1 cellular context compared by ENCODE assay signal in the genomic region with DNA sequence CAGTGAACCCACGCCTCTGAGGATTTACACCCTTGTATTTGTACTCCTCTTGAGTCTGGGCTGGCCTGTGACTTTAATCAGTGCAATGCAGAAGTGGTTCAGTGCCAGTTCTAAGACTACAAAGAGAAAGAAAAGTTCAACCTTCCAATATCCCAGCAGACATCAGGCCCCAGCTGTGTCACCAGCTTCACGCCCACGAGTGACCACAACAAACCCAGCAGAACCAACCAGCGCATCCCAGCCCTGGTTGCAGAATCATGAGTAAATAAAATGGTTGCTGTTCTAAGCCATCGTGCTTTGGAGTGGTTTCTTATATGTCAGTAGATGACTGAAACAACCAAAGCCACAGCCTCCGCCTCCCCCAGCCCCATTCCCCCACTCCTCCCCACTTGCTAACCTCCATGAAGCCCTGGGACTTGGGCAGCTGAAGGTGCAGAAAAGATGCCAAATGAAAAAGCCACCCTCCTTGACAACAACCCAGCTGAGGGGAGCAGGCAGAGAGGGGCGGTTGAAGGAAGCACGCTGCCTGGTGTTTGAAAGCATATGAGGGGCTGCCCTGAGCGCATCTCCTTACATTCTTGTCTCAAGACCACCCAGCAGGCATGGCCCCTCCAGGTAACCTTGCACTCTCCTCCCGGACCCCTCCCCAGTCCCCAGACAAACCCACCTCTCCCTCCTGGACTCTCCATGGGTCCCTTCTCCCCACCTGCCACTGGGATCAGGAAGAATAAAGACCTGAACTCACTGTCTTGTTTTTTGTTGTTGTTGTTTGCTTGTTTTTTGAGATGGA.
TF ChIP-seq lines count a peak whose summit lies in the region.

No MANE protein-coding gene starts in this region.

TF ChIP-seq in HepG2, 621 proteins besides CTCF, POLR2A, EP300 and RAD21:
- TF ChIP-seq ZSCAN21 (CRISPR knock-in tag; IDR thresholded peaks at IDR 0.05; ENCODE audit: borderline replicate concordance) (no peak), CBFB (CRISPR knock-in tag; IDR thresholded peaks at IDR 0.05) (no peak), MATR3 (CRISPR knock-in tag; IDR thresholded peaks at IDR 0.05) (no peak), SYNCRIP (IDR thresholded peaks at IDR 0.05; ENCODE audit: insufficient read depth, low read depth, low read length) (no peak), ZNF468 (CRISPR knock-in tag; IDR thresholded peaks at IDR 0.05) (no peak), ZNF569 (CRISPR knock-in tag; IDR thresholded peaks at IDR 0.05; ENCODE audit: borderline replicate concordance) (no peak)
- TF ChIP-seq, protein P1, sequence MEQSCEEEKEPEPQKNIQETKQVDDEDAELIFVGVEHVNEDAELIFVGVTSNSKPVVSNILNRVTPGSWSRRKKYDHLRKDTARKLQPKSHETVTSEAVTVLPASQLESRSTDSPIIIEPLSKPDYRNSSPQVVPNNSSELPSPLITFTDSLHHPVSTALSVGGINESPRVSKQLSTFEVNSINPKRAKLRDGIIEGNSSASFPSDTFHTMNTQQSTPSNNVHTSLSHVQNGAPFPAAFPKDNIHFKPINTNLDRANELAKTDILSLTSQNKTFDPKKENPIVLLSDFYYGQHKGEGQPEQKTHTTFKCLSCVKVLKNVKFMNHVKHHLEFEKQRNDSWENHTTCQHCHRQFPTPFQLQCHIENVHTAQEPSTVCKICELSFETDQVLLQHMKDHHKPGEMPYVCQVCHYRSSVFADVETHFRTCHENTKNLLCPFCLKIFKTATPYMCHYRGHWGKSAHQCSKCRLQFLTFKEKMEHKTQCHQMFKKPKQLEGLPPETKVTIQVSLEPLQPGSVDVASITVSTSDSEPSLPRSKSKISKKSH (CRISPR knock-in tag; IDR thresholded peaks at IDR 0.05; ENCODE audit: borderline replicate concordance): no peak
- TF ChIP-seq, protein P2, sequence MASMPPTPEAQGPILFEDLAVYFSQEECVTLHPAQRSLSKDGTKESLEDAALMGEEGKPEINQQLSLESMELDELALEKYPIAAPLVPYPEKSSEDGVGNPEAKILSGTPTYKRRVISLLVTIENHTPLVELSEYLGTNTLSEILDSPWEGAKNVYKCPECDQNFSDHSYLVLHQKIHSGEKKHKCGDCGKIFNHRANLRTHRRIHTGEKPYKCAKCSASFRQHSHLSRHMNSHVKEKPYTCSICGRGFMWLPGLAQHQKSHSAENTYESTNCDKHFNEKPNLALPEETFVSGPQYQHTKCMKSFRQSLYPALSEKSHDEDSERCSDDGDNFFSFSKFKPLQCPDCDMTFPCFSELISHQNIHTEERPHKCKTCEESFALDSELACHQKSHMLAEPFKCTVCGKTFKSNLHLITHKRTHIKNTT (CRISPR knock-in tag; IDR thresholded peaks at IDR 0.05): no peak
- TF ChIP-seq, protein P3, sequence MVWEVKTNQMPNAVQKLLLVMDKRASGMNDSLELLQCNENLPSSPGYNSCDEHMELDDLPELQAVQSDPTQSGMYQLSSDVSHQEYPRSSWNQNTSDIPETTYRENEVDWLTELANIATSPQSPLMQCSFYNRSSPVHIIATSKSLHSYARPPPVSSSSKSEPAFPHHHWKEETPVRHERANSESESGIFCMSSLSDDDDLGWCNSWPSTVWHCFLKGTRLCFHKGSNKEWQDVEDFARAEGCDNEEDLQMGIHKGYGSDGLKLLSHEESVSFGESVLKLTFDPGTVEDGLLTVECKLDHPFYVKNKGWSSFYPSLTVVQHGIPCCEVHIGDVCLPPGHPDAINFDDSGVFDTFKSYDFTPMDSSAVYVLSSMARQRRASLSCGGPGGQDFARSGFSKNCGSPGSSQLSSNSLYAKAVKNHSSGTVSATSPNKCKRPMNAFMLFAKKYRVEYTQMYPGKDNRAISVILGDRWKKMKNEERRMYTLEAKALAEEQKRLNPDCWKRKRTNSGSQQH (CRISPR knock-in tag; IDR thresholded peaks at IDR 0.05; ENCODE audit: low read depth): no peak
- TF ChIP-seq, protein P4, sequence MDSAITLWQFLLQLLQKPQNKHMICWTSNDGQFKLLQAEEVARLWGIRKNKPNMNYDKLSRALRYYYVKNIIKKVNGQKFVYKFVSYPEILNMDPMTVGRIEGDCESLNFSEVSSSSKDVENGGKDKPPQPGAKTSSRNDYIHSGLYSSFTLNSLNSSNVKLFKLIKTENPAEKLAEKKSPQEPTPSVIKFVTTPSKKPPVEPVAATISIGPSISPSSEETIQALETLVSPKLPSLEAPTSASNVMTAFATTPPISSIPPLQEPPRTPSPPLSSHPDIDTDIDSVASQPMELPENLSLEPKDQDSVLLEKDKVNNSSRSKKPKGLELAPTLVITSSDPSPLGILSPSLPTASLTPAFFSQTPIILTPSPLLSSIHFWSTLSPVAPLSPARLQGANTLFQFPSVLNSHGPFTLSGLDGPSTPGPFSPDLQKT (CRISPR knock-in tag; IDR thresholded peaks at IDR 0.05; ENCODE audit: borderline replicate concordance): no peak
- TF ChIP-seq, protein P5, sequence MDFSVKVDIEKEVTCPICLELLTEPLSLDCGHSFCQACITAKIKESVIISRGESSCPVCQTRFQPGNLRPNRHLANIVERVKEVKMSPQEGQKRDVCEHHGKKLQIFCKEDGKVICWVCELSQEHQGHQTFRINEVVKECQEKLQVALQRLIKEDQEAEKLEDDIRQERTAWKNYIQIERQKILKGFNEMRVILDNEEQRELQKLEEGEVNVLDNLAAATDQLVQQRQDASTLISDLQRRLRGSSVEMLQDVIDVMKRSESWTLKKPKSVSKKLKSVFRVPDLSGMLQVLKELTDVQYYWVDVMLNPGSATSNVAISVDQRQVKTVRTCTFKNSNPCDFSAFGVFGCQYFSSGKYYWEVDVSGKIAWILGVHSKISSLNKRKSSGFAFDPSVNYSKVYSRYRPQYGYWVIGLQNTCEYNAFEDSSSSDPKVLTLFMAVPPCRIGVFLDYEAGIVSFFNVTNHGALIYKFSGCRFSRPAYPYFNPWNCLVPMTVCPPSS (IDR thresholded peaks at IDR 0.05): no peak
- TF ChIP-seq, protein P6, sequence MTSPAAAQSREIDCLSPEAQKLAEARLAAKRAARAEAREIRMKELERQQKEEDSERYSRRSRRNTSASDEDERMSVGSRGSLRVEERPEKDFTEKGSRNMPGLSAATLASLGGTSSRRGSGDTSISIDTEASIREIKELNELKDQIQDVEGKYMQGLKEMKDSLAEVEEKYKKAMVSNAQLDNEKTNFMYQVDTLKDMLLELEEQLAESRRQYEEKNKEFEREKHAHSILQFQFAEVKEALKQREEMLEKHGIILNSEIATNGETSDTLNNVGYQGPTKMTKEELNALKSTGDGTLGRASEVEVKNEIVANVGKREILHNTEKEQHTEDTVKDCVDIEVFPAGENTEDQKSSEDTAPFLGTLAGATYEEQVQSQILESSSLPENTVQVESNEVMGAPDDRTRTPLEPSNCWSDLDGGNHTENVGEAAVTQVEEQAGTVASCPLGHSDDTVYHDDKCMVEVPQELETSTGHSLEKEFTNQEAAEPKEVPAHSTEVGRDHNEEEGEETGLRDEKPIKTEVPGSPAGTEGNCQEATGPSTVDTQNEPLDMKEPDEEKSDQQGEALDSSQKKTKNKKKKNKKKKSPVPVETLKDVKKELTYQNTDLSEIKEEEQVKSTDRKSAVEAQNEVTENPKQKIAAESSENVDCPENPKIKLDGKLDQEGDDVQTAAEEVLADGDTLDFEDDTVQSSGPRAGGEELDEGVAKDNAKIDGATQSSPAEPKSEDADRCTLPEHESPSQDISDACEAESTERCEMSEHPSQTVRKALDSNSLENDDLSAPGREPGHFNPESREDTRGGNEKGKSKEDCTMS (CRISPR knock-in tag; conservative IDR thresholded peaks at IDR 0.05): no peak
